ENCODE assay signal across 1 cellular context in genomic region chr17:76314392-76315227, GRCh38.
TF ChIP-seq lines count a peak whose summit lies in the region.

No MANE protein-coding gene starts in this region.

TF ChIP-seq in SK-N-SH, 30 proteins besides CTCF, POLR2A, EP300 and RAD21 (continued from another document):
- TF ChIP-seq USF1 (IDR thresholded peaks at IDR 0.05; ENCODE audit: borderline replicate concordance, low read depth), result no peak
- no peak for TF ChIP-seq MEF2A (IDR thresholded peaks at IDR 0.05; ENCODE audit: borderline replicate concordance, low read depth)
TF ChIP-seq in SK-N-SH: peak in this region for 0.
